Comparison of ENCODE assay signal across 8 cellular contexts in the genomic region with DNA sequence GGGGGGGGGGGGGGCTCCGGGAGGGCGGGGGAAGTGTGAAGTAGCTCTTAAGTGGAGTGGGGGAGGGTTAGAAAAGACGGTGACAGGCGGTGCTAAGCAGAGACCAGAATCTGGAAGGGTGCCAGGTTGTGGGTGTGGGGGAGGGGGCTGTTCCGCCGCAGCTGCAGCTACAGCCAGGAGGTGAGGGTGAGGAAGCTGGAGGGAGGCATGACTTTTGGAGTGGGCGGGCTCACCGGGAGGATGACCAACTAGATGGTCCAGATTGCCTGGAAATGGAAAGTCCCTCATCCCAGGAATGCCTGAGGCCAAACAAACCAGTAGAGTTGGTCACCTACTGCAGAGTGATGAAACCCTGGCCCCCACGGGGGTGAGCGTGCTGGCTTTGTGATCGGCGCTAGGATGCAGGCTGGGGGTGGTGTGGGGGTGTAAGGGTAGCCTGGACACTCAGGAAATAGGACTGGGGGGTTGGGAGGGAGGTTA.
DNase-seq lines count a peak whose midpoint lies in the region; ATAC-seq and TF ChIP-seq lines count a peak whose summit lies in the region.

No MANE protein-coding gene starts in this region.

- H3K27me3 ChIP-seq in OCI-LY3 (ENCODE audit: low read depth, low read length), result peaks cover 11% of the 10 kb centered on the region; the same call in 1 of the 2 replicates

- peaks cover 31% of the 10 kb centered on the region for H3K27me3 Mint-ChIP-seq in progenitor cell of endocrine pancreas

- H4K20me1 ChIP-seq in OCI-LY3 (ENCODE audit: insufficient read depth, low read length), result no peaks in the 10 kb centered on the region

- TF ChIP-seq EP300 in Ishikawa (IDR thresholded peaks at IDR 0.05; ENCODE audit: borderline replicate concordance), result no peak

- H3K4me1 ChIP-seq in OCI-LY3 (ENCODE audit: low read length), result peaks cover 19% of the 10 kb centered on the region

- no peak for ATAC-seq in GM18517 (IDR thresholded peaks at IDR 0.05; ENCODE audit: unreplicated experiment)

- peaks cover 6% of the 10 kb centered on the region for H3K4me1 Mint-ChIP-seq in progenitor cell of endocrine pancreas (ENCODE audit: low read depth)

- peak overlapping the region; percentile 47 for H3K27ac ChIP-seq in OCI-LY3 (ENCODE audit: low read length)

- no peaks in the 10 kb centered on the region for H3K9me3 ChIP-seq in OCI-LY3 (ENCODE audit: insufficient read depth, low read length)

- H3K4me3 Mint-ChIP-seq in progenitor cell of endocrine pancreas (ENCODE audit: low read depth), result peak overlapping the region; percentile 26

- peak overlapping the region; percentile 94 for H2AFZ ChIP-seq in OCI-LY3 (ENCODE audit: low read depth, low read length)

- no peaks in the 10 kb centered on the region for H3K79me2 ChIP-seq in OCI-LY3 (ENCODE audit: low read length)

- TF ChIP-seq CTCF in OCI-LY3 (IDR thresholded peaks at IDR 0.05; ENCODE audit: low read depth, low read length) (no peak), progenitor cell of endocrine pancreas (IDR thresholded peaks at IDR 0.05; ENCODE audit: unreplicated experiment) (no peak)

- no peaks in the 10 kb centered on the region for H3K36me3 Mint-ChIP-seq in progenitor cell of endocrine pancreas (ENCODE audit: insufficient read depth)

- no peaks in the 10 kb centered on the region for H3K36me3 ChIP-seq in OCI-LY3 (replicated peaks; ENCODE audit: low read depth, low read length)

- H3K4me2 ChIP-seq in OCI-LY3 (ENCODE audit: low read length), result peak overlapping the region; percentile 99

- peaks cover under 1% of the 10 kb centered on the region for H3K9me3 Mint-ChIP-seq in progenitor cell of endocrine pancreas (ENCODE audit: low read depth)

- H3K4me3 ChIP-seq in OCI-LY3 (ENCODE audit: low read length), result peak overlapping the region; percentile 85

- peak; percentile 31 to 73 (median 66) for DNase-seq in stimulated activated naive CD4-positive, alpha-beta T cell (lab: John Stamatoyannopoulos, UW)
- DNase-seq in stimulated activated naive CD4-positive, alpha-beta T cell treated with Interleukin-2 at 50 U/mL for 16 hours (lab: John Stamatoyannopoulos, UW), result no peak
- peak; percentile 37 for DNase-seq in activated T-cell treated with anti-CD3 and anti-CD28 coated beads for 24 hours (ENCODE audit: low read depth)
- peak; percentile 30 for DNase-seq in fibroblast of peridontal ligament (ENCODE audit: extremely low read depth)
- no peak for DNase-seq in progenitor cell of endocrine pancreas (ENCODE audit: low spot score, unreplicated experiment)

- H3K9ac ChIP-seq in OCI-LY3 (ENCODE audit: low read length), result peak overlapping the region; percentile 85

- TF ChIP-seq RAD21 in Ishikawa (IDR thresholded peaks at IDR 0.05; ENCODE audit: low read depth), result no peak

- H3K27ac Mint-ChIP-seq in progenitor cell of endocrine pancreas, result no peak overlapping the region

TF ChIP-seq in Ishikawa, 13 proteins besides CTCF, POLR2A, EP300 and RAD21:
- TF ChIP-seq TAF1 (IDR thresholded peaks at IDR 0.05; ENCODE audit: low read depth) (no peak), NFIC (IDR thresholded peaks at IDR 0.05) (peak; percentile 56; the same call in 1 of the 2 replicates)
TF ChIP-seq in Ishikawa: peak in this region for 1.

Comparison
In these comparisons a context has a peak if more than half of its experiments do, and no peak if none do; other contexts are left out.
1. DNase-seq: peak in stimulated activated naive CD4-positive, alpha-beta T cell (6 of 6), activated T-cell treated with anti-CD3 and anti-CD28 coated beads for 24 hours (single experiment) and fibroblast of peridontal ligament (single experiment); none in stimulated activated naive CD4-positive, alpha-beta T cell treated with Interleukin-2 at 50 U/mL for 16 hours (single experiment) and progenitor cell of endocrine pancreas (single experiment).